Comparison of ENCODE assay signal across 26 cellular contexts in the genomic region with DNA sequence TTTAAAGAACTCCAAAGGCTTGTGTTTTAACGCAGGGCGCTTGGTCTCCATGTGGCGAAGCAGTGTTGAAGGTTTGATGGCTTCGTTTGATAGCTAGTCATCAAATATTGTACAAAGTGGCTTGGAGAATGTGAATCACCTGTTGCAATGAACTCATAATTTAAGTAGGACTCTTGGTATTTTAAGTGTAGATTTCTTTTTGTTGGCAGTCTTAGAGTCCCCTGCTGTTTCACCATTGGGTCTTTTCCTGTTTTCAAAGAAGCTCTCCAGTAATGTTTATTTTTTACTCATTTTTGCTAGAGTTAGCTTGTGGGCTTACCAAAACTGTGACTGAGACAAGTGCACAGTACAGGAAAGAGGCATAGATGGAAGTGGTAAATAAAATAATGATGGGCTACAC. TPM values are rescaled to one million over a fixed set of nuclear protein-coding genes. Genes with fewer than 3 reads are reported as not detected.
"Had no signal": no experiment of that assay in that cellular context is flagged by ENCODE, and none has a peak within 500 bp of the region (broad histone marks: within the 10 kb centered on the region; RNA-seq: fewer than 3 reads in every experiment).

No MANE protein-coding gene starts in this region.

- H3K4me3 Mint-ChIP-seq: activated CD4-positive, alpha-beta T cell treated with anti-CD3 and anti-CD28 coated beads for 36 hours; activated CD8-positive, alpha-beta memory T cell treated with anti-CD3 and anti-CD28 coated beads, Interleukin-2, amount 10 ng/mL, durations not matched to agents 7 days and 5 days; activated CD8-positive, alpha-beta T cell treated with anti-CD3 and anti-CD28 coated beads, Interleukin-2, amount 10 ng/mL, durations not matched to agents 7 days and 5 days; brain; endodermal cell; natural killer cell; neural progenitor cell had no signal

- H3K9me3 ChIP-seq: esophagus muscularis mucosa, lower lobe of right lung, psoas muscle, testis, transverse colon had no signal

- H3K27me3 Mint-ChIP-seq: activated CD4-positive, alpha-beta T cell treated with anti-CD3 and anti-CD28 coated beads for 36 hours; activated CD8-positive, alpha-beta memory T cell treated with anti-CD3 and anti-CD28 coated beads, Interleukin-2, amount 10 ng/mL, durations not matched to agents 7 days and 5 days; brain had no signal

- H2AFZ ChIP-seq: neural progenitor cell, parathyroid adenoma had no signal

- ATAC-seq: activated CD4-positive, alpha-beta T cell treated with anti-CD3 and anti-CD28 coated beads for 36 hours; activated CD8-positive, alpha-beta memory T cell treated with anti-CD3 and anti-CD28 coated beads, Interleukin-2, amount 10 ng/mL, durations not matched to agents 7 days and 5 days; activated CD8-positive, alpha-beta T cell treated with anti-CD3 and anti-CD28 coated beads, Interleukin-2, amount 10 ng/mL, durations not matched to agents 7 days and 5 days; activated naive CD4-positive, alpha-beta T cell treated with anti-CD3 and anti-CD28 coated beads, Interleukin-2, amount 50 U/mL, for 72 hours; left lobe of liver; natural killer cell; psoas muscle had no signal

- DNase-seq: activated CD4-positive, alpha-beta T cell treated with anti-CD3 and anti-CD28 coated beads for 36 hours; activated CD4-positive, CD25-positive, alpha-beta regulatory T cell; activated CD8-positive, alpha-beta memory T cell treated with anti-CD3 and anti-CD28 coated beads, Interleukin-2, amount 10 ng/mL, durations not matched to agents 7 days and 5 days; activated CD8-positive, alpha-beta T cell treated with anti-CD3 and anti-CD28 coated beads, Interleukin-2, amount 10 ng/mL, durations not matched to agents 7 days and 5 days; activated naive CD4-positive, alpha-beta T cell; activated T-cell treated with anti-CD3 and anti-CD28 coated beads, Interleukin-2, amount 50 U/mL, for 48 hours; caudate nucleus; endodermal cell; kidney glomerular epithelial cell; lower lobe of right lung; mesenchymal stem cell; natural killer cell; occipital lobe; psoas muscle; stimulated activated CD4-positive, alpha-beta T cell treated with anti-CD3 and anti-CD28 coated beads, Interleukin-2, amount 100 ng/mL, for 48 hours; stimulated activated naive CD4-positive, alpha-beta T cell treated with Interleukin-2 at 50 U/mL for 16 hours; testis; transverse colon had no signal

- H3K4me2 ChIP-seq: neural progenitor cell had no signal

- H3K4me1 ChIP-seq: parathyroid adenoma, testis had no signal

- H3K4me1 Mint-ChIP-seq: activated CD4-positive, alpha-beta T cell treated with anti-CD3 and anti-CD28 coated beads for 36 hours; activated CD8-positive, alpha-beta memory T cell treated with anti-CD3 and anti-CD28 coated beads, Interleukin-2, amount 10 ng/mL, durations not matched to agents 7 days and 5 days; endodermal cell; natural killer cell had no signal

- H3K36me3 Mint-ChIP-seq: activated CD8-positive, alpha-beta memory T cell treated with anti-CD3 and anti-CD28 coated beads, Interleukin-2, amount 10 ng/mL, durations not matched to agents 7 days and 5 days; activated naive CD4-positive, alpha-beta T cell treated with anti-CD3 and anti-CD28 coated beads, Interleukin-2, amount 50 U/mL, for 72 hours; natural killer cell had no signal

- H3K27me3 ChIP-seq: esophagus muscularis mucosa, foreskin keratinocyte, neural progenitor cell, testis, transverse colon had no signal

- H3K27ac ChIP-seq: esophagus muscularis mucosa, foreskin keratinocyte, lower lobe of right lung, neural progenitor cell, parathyroid adenoma, psoas muscle, testis, transverse colon had no signal

- H3K36me3 ChIP-seq: esophagus muscularis mucosa, lower lobe of right lung, neural progenitor cell, transverse colon had no signal

- H3K9ac ChIP-seq: neural progenitor cell, parathyroid adenoma had no signal

- H3K4me3 ChIP-seq: esophagus muscularis mucosa, lower lobe of right lung, neural progenitor cell, psoas muscle, testis, transverse colon had no signal

- H3K27ac Mint-ChIP-seq: activated CD4-positive, alpha-beta T cell treated with anti-CD3 and anti-CD28 coated beads for 36 hours; activated CD8-positive, alpha-beta memory T cell treated with anti-CD3 and anti-CD28 coated beads, Interleukin-2, amount 10 ng/mL, durations not matched to agents 7 days and 5 days; activated CD8-positive, alpha-beta T cell treated with anti-CD3 and anti-CD28 coated beads, Interleukin-2, amount 10 ng/mL, durations not matched to agents 7 days and 5 days; activated naive CD4-positive, alpha-beta T cell treated with anti-CD3 and anti-CD28 coated beads, Interleukin-2, amount 50 U/mL, for 72 hours; brain; endodermal cell; natural killer cell; neural progenitor cell had no signal

RNA-seq across cellular contexts. Expression of a gene that starts 26.2 kb away (rescaled TPM):
- total RNA-seq: activated CD4-positive, alpha-beta T cell treated with anti-CD3 and anti-CD28 coated beads for 36 hours; activated CD8-positive, alpha-beta memory T cell treated with anti-CD3 and anti-CD28 coated beads, Interleukin-2, amount 10 ng/mL, durations not matched to agents 7 days and 5 days; activated CD8-positive, alpha-beta T cell treated with anti-CD3 and anti-CD28 coated beads, Interleukin-2, amount 10 ng/mL, durations not matched to agents 7 days and 5 days; activated naive CD4-positive, alpha-beta T cell treated with anti-CD3 and anti-CD28 coated beads, Interleukin-2, amount 50 U/mL, for 72 hours; T-helper 1 cell treated with Interleukin-12 subunit alpha and Interleukin-12 subunit beta and Interleukin-4 antibody, amounts not matched to agents 30 ng/mL and 1 ng/mL, for 36 hours had no signal
